In genomic region chr2:231715499-231715837, GRCh38 we compare ENCODE assay signal across 3 cellular contexts.
TF ChIP-seq lines count a peak whose summit lies in the region.

No MANE protein-coding gene starts in this region.

TF ChIP-seq in SK-N-SH treated with all-trans-retinoic acid at 6 μM for 48 hours, 23 proteins besides CTCF, POLR2A, EP300 and RAD21 (continues in another document):
- no peak for TF ChIP-seq ZFP30 (CRISPR knock-in tag; IDR thresholded peaks at IDR 0.05)
- TF ChIP-seq BACH2 (CRISPR knock-in tag; IDR thresholded peaks at IDR 0.05; ENCODE audit: borderline replicate concordance) = no peak
- TF ChIP-seq TSHZ2 (CRISPR knock-in tag; IDR thresholded peaks at IDR 0.05) = no peak
- no peak for TF ChIP-seq ZNF70 (CRISPR knock-in tag; IDR thresholded peaks at IDR 0.05)
- TF ChIP-seq TCF4 (CRISPR knock-in tag; IDR thresholded peaks at IDR 0.05; ENCODE audit: borderline replicate concordance) = no peak
- no peak for TF ChIP-seq ZFP3 (CRISPR knock-in tag; IDR thresholded peaks at IDR 0.05)
- no peak for TF ChIP-seq ISL1 (CRISPR knock-in tag; IDR thresholded peaks at IDR 0.05)
- TF ChIP-seq RARB (CRISPR knock-in tag; IDR thresholded peaks at IDR 0.05) = no peak
- TF ChIP-seq POU6F1 (CRISPR knock-in tag; IDR thresholded peaks at IDR 0.05; ENCODE audit: borderline replicate concordance, low read depth) = no peak
- TF ChIP-seq CREB5 (CRISPR knock-in tag; IDR thresholded peaks at IDR 0.05; ENCODE audit: low read depth) = no peak
- no peak for TF ChIP-seq SNAI2 (CRISPR knock-in tag; IDR thresholded peaks at IDR 0.05)
- no peak for TF ChIP-seq GLIS3 (CRISPR knock-in tag; IDR thresholded peaks at IDR 0.05)
- no peak for TF ChIP-seq PPARA (CRISPR knock-in tag; IDR thresholded peaks at IDR 0.05; ENCODE audit: borderline replicate concordance)
- no peak for TF ChIP-seq ZNF565 (CRISPR knock-in tag; conservative IDR thresholded peaks at IDR 0.05; ENCODE audit: low read depth)
- no peak for TF ChIP-seq ARNTL (CRISPR knock-in tag; IDR thresholded peaks at IDR 0.05; ENCODE audit: borderline replicate concordance, low read depth)
- no peak for TF ChIP-seq TOX (CRISPR knock-in tag; IDR thresholded peaks at IDR 0.05; ENCODE audit: borderline replicate concordance)

TF ChIP-seq in SK-N-SH, 30 proteins besides CTCF, POLR2A, EP300 and RAD21:
- TF ChIP-seq FOXJ3 (CRISPR knock-in tag; IDR thresholded peaks at IDR 0.05) (no peak), USF1 (IDR thresholded peaks at IDR 0.05; ENCODE audit: borderline replicate concordance, low read depth) (no peak)

TF ChIP-seq in H1, 55 proteins besides CTCF, POLR2A, EP300 and RAD21:
- TF ChIP-seq RBBP5 (IDR thresholded peaks at IDR 0.05; ENCODE audit: borderline replicate concordance, low read depth, low read length) (no peak), POLR2AphosphoS5 (IDR thresholded peaks at IDR 0.05; ENCODE audit: low read depth, low read length) (peak; percentile 41)
